Comparison of ENCODE assay signal across 1 cellular context in genomic region chr6:106512048-106512957, GRCh38.
TF ChIP-seq lines count a peak whose summit lies in the region.

No MANE protein-coding gene starts in this region.

TF ChIP-seq in HepG2, 621 proteins besides CTCF, POLR2A, EP300 and RAD21 (continued from another document and continues in another):
- TF ChIP-seq UBTF (CRISPR knock-in tag; IDR thresholded peaks at IDR 0.05) (peak; percentile 96), MYNN (CRISPR knock-in tag; IDR thresholded peaks at IDR 0.05; ENCODE audit: low read depth) (0 out of 2 replicates have a peak, but pooled peaks have one; percentile 22), KDM1A (CRISPR knock-in tag; IDR thresholded peaks at IDR 0.05) (no peak), MTF1 (CRISPR knock-in tag; IDR thresholded peaks at IDR 0.05) (no peak), RBFOX2 (IDR thresholded peaks at IDR 0.05; ENCODE audit: low read depth, low read length) (peak; percentile 74), U2AF1 (optimal IDR thresholded peaks at IDR 0.05; ENCODE audit: low read depth, low read length) (no peak), MIER2 (CRISPR knock-in tag; IDR thresholded peaks at IDR 0.05) (no peak), SATB2 (CRISPR knock-in tag; IDR thresholded peaks at IDR 0.05) (peak; percentile 40; the same call in 1 of the 2 replicates), SYNCRIP (IDR thresholded peaks at IDR 0.05; ENCODE audit: insufficient read depth, low read depth, low read length) (no peak), ZNF10 (CRISPR knock-in tag; IDR thresholded peaks at IDR 0.05; ENCODE audit: borderline replicate concordance, low read depth) (no peak), GATAD1 (CRISPR knock-in tag; IDR thresholded peaks at IDR 0.05) (no peak; the same call in 1 of the 2 replicates), ZNF292 (CRISPR knock-in tag; IDR thresholded peaks at IDR 0.05; ENCODE audit: borderline replicate concordance, low read depth) (peak; percentile 69; the same call in 1 of the 2 replicates), ZNF337 (CRISPR knock-in tag; IDR thresholded peaks at IDR 0.05; ENCODE audit: borderline replicate concordance, low read depth) (peak; percentile 45; the same call in 1 of the 2 replicates), ZNF350 (CRISPR knock-in tag; IDR thresholded peaks at IDR 0.05; ENCODE audit: borderline replicate concordance, low read depth) (peak; percentile 73), CEBPZ (IDR thresholded peaks at IDR 0.05; ENCODE audit: low read length) (no peak), ZFAT (CRISPR knock-in tag; conservative IDR thresholded peaks at IDR 0.05) (no peak; the same call in 1 of the 2 replicates), CHD2 (IDR thresholded peaks at IDR 0.05; ENCODE audit: low read depth, low read length) (no peak), RAD51 (IDR thresholded peaks at IDR 0.05; ENCODE audit: borderline replicate concordance) (no peak), ZNF782 (CRISPR knock-in tag; IDR thresholded peaks at IDR 0.05; ENCODE audit: borderline replicate concordance) (peak; percentile 52; the same call in 1 of the 2 replicates), ZKSCAN8 (CRISPR knock-in tag; IDR thresholded peaks at IDR 0.05; ENCODE audit: borderline replicate concordance) (no peak), ELF4 (CRISPR knock-in tag; IDR thresholded peaks at IDR 0.05; ENCODE audit: borderline replicate concordance) (no peak), ZNF180 (CRISPR knock-in tag; IDR thresholded peaks at IDR 0.05; ENCODE audit: borderline replicate concordance, low read depth) (no peak), GABPB1 (CRISPR knock-in tag; IDR thresholded peaks at IDR 0.05) (peak; percentile 69; the same call in 1 of the 2 replicates), RFX5 (IDR thresholded peaks at IDR 0.05; ENCODE audit: low read depth, low read length) (no peak), ZBTB7A (CRISPR knock-in tag; IDR thresholded peaks at IDR 0.05) (no peak), DDIT3 (CRISPR knock-in tag; IDR thresholded peaks at IDR 0.05) (no peak), HDAC2 (CRISPR knock-in tag; IDR thresholded peaks at IDR 0.05) (no peak; the same call in 1 of the 2 replicates), ISX (CRISPR knock-in tag; conservative IDR thresholded peaks at IDR 0.05) (no peak), ZNF878 (CRISPR knock-in tag; IDR thresholded peaks at IDR 0.05) (no peak; the same call in 1 of the 2 replicates), ISL2 (CRISPR knock-in tag; IDR thresholded peaks at IDR 0.05) (0 out of 2 replicates have a peak, but pooled peaks have one; percentile 58), RARA (CRISPR knock-in tag; IDR thresholded peaks at IDR 0.05) (no peak), IKZF5 (CRISPR knock-in tag; IDR thresholded peaks at IDR 0.05) (0 out of 2 replicates have a peak, but pooled peaks have one; percentile 14), GPN1 (CRISPR knock-in tag; IDR thresholded peaks at IDR 0.05; ENCODE audit: borderline replicate concordance) (no peak), ZNF362 (CRISPR knock-in tag; IDR thresholded peaks at IDR 0.05; ENCODE audit: borderline replicate concordance) (0 out of 2 replicates have a peak, but pooled peaks have one; percentile 31), CENPX (CRISPR knock-in tag; IDR thresholded peaks at IDR 0.05) (no peak), ZNF451 (CRISPR knock-in tag; IDR thresholded peaks at IDR 0.05) (no peak), SALL2 (CRISPR knock-in tag; IDR thresholded peaks at IDR 0.05) (no peak; the same call in 1 of the 2 replicates), KMT2B (CRISPR knock-in tag; IDR thresholded peaks at IDR 0.05) (peak; percentile 87), ZNF670 (CRISPR knock-in tag; IDR thresholded peaks at IDR 0.05; ENCODE audit: borderline replicate concordance) (no peak), REL (CRISPR knock-in tag; conservative IDR thresholded peaks at IDR 0.05) (peak; percentile 65), IRF9 (CRISPR knock-in tag; IDR thresholded peaks at IDR 0.05; ENCODE audit: borderline replicate concordance) (0 out of 2 replicates have a peak, but pooled peaks have one; percentile 19), NFIB (CRISPR knock-in tag; IDR thresholded peaks at IDR 0.05; ENCODE audit: borderline replicate concordance) (no peak), RERE (CRISPR knock-in tag; IDR thresholded peaks at IDR 0.05; ENCODE audit: low read depth) (no peak), BCL3 (CRISPR knock-in tag; IDR thresholded peaks at IDR 0.05) (no peak), ZFYVE20 (CRISPR knock-in tag; IDR thresholded peaks at IDR 0.05; ENCODE audit: borderline replicate concordance, low read depth) (no peak), TERF1 (CRISPR knock-in tag; IDR thresholded peaks at IDR 0.05) (no peak)
